In the genomic region with DNA sequence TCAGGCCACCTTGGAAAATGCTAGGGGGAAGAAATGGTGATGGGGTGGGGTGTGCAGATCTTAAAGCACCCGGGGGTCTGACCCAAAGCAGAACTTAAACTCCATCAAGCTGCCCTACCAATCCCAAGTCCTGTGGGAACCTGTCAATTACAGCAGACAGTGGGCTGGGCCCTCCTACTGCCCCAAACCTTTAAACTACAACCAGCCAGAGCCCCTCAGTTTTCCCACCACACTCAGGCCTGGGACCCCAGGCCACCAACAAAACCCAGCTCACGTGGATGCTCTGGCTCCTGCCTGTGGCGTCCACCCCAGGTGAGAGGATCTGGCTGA, we compare ENCODE assay signal across 1 cellular context.
TF ChIP-seq lines count a peak whose summit lies in the region.

No MANE protein-coding gene starts in this region.

TF ChIP-seq in GM23338, 12 proteins besides CTCF, POLR2A, EP300 and RAD21 (continued from another document):
- TF ChIP-seq ZNF462 (CRISPR knock-in tag; IDR thresholded peaks at IDR 0.05) (no peak), STAT1 (IDR thresholded peaks at IDR 0.05; ENCODE audit: unreplicated experiment) (no peak)
